ENCODE assay signal across 1 cellular context in the genomic region with DNA sequence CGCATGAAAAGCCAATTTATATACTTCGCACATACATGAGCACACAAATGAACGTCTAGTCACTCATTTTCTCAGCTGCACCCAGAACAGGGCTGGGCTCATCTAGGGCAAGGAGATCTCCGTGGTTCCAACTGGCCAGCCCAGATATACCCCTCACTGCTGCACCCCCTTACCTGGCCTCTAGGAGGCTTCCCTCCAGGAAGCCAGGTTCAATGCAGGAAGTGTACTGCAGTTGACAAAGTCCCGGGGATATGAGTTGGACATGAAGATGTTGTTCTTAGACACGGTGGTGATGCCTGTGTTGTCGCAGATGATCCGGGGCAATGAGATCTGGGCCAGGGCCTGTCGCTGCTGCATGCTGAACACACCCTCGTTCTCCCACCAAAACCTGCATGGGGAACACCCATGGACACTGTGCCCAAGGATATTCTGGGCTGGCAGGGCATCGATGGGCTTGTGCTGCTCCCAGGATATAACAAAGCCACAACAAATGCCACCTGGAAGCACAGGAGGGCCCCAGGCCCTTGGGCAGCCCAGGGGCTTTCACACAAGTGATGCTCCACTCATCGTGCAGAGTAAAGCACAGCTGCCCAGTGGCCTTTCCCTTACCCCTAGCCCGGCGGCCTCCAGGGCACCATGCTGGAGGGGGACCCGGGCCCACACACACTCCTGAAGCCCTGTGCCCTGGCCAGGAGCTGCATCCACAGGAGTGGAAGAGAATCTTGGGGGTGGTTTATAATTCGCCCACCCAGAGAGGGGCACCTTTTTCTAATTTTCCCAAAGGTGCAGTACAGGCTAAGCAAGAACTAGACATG.
TF ChIP-seq lines count a peak whose summit lies in the region.

No MANE protein-coding gene starts in this region.

TF ChIP-seq in HepG2, 621 proteins besides CTCF, POLR2A, EP300 and RAD21:
- TF ChIP-seq ZEB1 (IDR thresholded peaks at IDR 0.05; ENCODE audit: insufficient replicate concordance, low read depth) = peak; percentile 92
- no peak for TF ChIP-seq XBP1 (CRISPR knock-in tag; IDR thresholded peaks at IDR 0.05)
- TF ChIP-seq GABPA (IDR thresholded peaks at IDR 0.05; ENCODE audit: low read depth, low read length) = peak; percentile 27; the same call in 1 of the 2 replicates
- no peak for TF ChIP-seq GABPA (CRISPR knock-in tag; IDR thresholded peaks at IDR 0.05; ENCODE audit: low read depth)
- no peak for TF ChIP-seq ZNF460 (CRISPR knock-in tag; IDR thresholded peaks at IDR 0.05; ENCODE audit: borderline replicate concordance)
TF ChIP-seq in HepG2: peak in this region for 2.
